ENCODE assay signal across 2 cellular contexts in genomic region chr19:3467437-3468198, GRCh38.
A peak's percentile ranks its signal among the peaks of the same experiment; 100 is the strongest.
TF ChIP-seq lines count a peak whose summit lies in the region.

No MANE protein-coding gene starts in this region.

TF ChIP-seq in HEK293, 187 proteins besides CTCF, POLR2A, EP300 and RAD21:
- TF ChIP-seq ZNF623 (tag by site-specific recombination; IDR thresholded peaks at IDR 0.05) (peak; percentile 34; the same call in 1 of the 2 replicates), SCRT1 (tag by site-specific recombination; IDR thresholded peaks at IDR 0.05; ENCODE audit: borderline replicate concordance) (no peak)

TF ChIP-seq in HepG2, 621 proteins besides CTCF, POLR2A, EP300 and RAD21:
- TF ChIP-seq ZNF18 (CRISPR knock-in tag; IDR thresholded peaks at IDR 0.05; ENCODE audit: insufficient replicate concordance) (no peak), ZNF367 (CRISPR knock-in tag; IDR thresholded peaks at IDR 0.05; ENCODE audit: borderline replicate concordance) (no peak), GLI4 (CRISPR knock-in tag; IDR thresholded peaks at IDR 0.05; ENCODE audit: borderline replicate concordance) (no peak), NR2C2 (CRISPR knock-in tag; IDR thresholded peaks at IDR 0.05; ENCODE audit: borderline replicate concordance) (peak; percentile 61), ZSCAN12 (CRISPR knock-in tag; IDR thresholded peaks at IDR 0.05) (no peak), CBX5 (CRISPR knock-in tag; IDR thresholded peaks at IDR 0.05; ENCODE audit: borderline replicate concordance) (no peak), ZNF720 (CRISPR knock-in tag; IDR thresholded peaks at IDR 0.05) (no peak), MXD1 (CRISPR knock-in tag; IDR thresholded peaks at IDR 0.05) (no peak), REL (CRISPR knock-in tag; conservative IDR thresholded peaks at IDR 0.05) (no peak), ZNF597 (CRISPR knock-in tag; IDR thresholded peaks at IDR 0.05) (no peak), UBTF (CRISPR knock-in tag; IDR thresholded peaks at IDR 0.05) (no peak), MTA3 (CRISPR knock-in tag; IDR thresholded peaks at IDR 0.05) (no peak), SP5 (CRISPR knock-in tag; IDR thresholded peaks at IDR 0.05; ENCODE audit: borderline replicate concordance, low read depth) (no peak), ZNF3 (CRISPR knock-in tag; IDR thresholded peaks at IDR 0.05) (no peak), ZNF749 (CRISPR knock-in tag; IDR thresholded peaks at IDR 0.05; ENCODE audit: borderline replicate concordance) (no peak), ESRRA (CRISPR knock-in tag; IDR thresholded peaks at IDR 0.05; ENCODE audit: low read depth) (peak; percentile 60; the same call in 1 of the 2 replicates), MLXIP (CRISPR knock-in tag; IDR thresholded peaks at IDR 0.05; ENCODE audit: borderline replicate concordance) (no peak), FOXK2 (IDR thresholded peaks at IDR 0.05) (no peak), CEBPB (IDR thresholded peaks at IDR 0.05; ENCODE audit: borderline replicate concordance, low read depth, low read length) (peak; percentile 40; the same call in 1 of the 2 replicates), ZNF280B (CRISPR knock-in tag; IDR thresholded peaks at IDR 0.05; ENCODE audit: borderline replicate concordance) (no peak), ZSCAN25 (CRISPR knock-in tag; IDR thresholded peaks at IDR 0.05) (no peak), ARID4A (CRISPR knock-in tag; IDR thresholded peaks at IDR 0.05; ENCODE audit: borderline replicate concordance) (no peak), KDM2A (CRISPR knock-in tag; IDR thresholded peaks at IDR 0.05; ENCODE audit: borderline replicate concordance, low read depth) (0 out of 2 replicates have a peak, but pooled peaks have one; percentile 5), RBM22 (optimal IDR thresholded peaks at IDR 0.05; ENCODE audit: low read length) (peak; percentile 61), ISX (CRISPR knock-in tag; conservative IDR thresholded peaks at IDR 0.05) (no peak), SPEN (CRISPR knock-in tag; IDR thresholded peaks at IDR 0.05; ENCODE audit: low read depth) (no peak), HNF4A (CRISPR knock-in tag; IDR thresholded peaks at IDR 0.05) (peak; percentile 43; the same call in 1 of the 2 replicates), BCLAF1 (IDR thresholded peaks at IDR 0.05) (no peak)
